ENCODE assay signal across 15 cellular contexts in genomic region chr17:42915288-42915687, GRCh38. TPM values are rescaled to one million over a fixed set of nuclear protein-coding genes. Genes with fewer than 3 reads are reported as not detected.
"Had no signal": no experiment of that assay in that cellular context is flagged by ENCODE, and none has a peak within 500 bp of the region (broad histone marks: within the 10 kb centered on the region; RNA-seq: fewer than 3 reads in every experiment).

No MANE protein-coding gene starts in this region.

RNA-seq across cellular contexts. Expression of gene G6PC1, which starts 14.7 kb away (rescaled TPM):
- total RNA-seq: activated naive CD4-positive, alpha-beta T cell treated with anti-CD3 and anti-CD28 coated beads for 36 hours; activated naive CD4-positive, alpha-beta T cell treated with anti-CD3 and anti-CD28 coated beads, Interleukin-2, amount 50 U/mL, for 72 hours; activated naive CD8-positive, alpha-beta T cell treated with anti-CD3 and anti-CD28 coated beads for 36 hours; activated naive CD8-positive, alpha-beta T cell treated with anti-CD3 and anti-CD28 coated beads, Interleukin-2, amount 10 ng/mL, durations not matched to agents 7 days and 5 days; activated T-cell treated with anti-CD3 and anti-CD28 coated beads, Interleukin-2, amount 50 U/mL, for 72 hours; activated T-helper 1 cell treated with anti-CD3 and anti-CD28 coated beads, Interleukin-12 subunit alpha, Interleukin-12 subunit beta, Interleukin-2, Interleukin-4 antibody, amounts not matched to agents 30 ng/mL and 10 ng/mL and 1 ng/mL, durations not matched to agents 14 hours and 24 hours and 36 hours; activated T-helper 17 cell treated with anti-CD3 and anti-CD28 coated beads, Interleukin-2, amount 50 U/mL, for 72 hours; activated T-helper 2 cell treated with anti-CD3 and anti-CD28 coated beads, Interferon-gamma antibody, Interleukin-2, Interleukin-4, amounts not matched to agents 10 μg/mL and 5 μg/mL and 100 μg/mL, durations not matched to agents 14 hours and 24 hours and 36 hours; aorta; ascending aorta; astrocyte; breast epithelium; bronchial epithelial cell; cardiac muscle cell; cardiac septum had no signal
- polyA plus RNA-seq: cardiac muscle cell had no signal
